ENCODE assay signal across 3 cellular contexts in the genomic region with DNA sequence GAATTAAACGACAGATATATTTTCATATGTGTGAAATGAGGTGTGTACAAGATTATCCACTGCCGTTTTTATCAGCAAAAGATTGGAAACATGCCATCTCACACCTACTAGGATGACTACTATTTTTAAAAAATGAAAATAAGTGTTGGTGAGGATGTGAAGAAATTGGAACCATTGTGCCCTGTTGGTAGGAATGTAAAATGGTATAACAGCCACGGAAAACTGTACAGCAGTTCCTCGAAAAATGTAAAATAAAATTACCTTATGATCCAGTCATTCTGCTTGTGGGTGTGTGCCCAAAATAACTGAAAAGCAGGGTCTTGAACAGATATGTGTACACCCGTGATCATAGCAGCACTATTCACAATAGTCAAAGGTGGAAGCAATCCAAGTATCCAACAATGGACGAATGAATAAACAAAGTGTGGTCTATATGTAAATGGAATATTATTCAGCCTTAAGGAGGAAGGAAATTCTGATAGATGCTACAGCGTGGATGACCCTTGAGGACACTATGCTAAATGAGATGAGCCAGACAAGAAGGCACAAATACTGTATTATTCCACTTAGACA.
TF ChIP-seq lines count a peak whose summit lies in the region.

No MANE protein-coding gene starts in this region.

TF ChIP-seq in SK-N-SH, 30 proteins besides CTCF, POLR2A, EP300 and RAD21 (continued from another document):
- TF ChIP-seq, protein P1, sequence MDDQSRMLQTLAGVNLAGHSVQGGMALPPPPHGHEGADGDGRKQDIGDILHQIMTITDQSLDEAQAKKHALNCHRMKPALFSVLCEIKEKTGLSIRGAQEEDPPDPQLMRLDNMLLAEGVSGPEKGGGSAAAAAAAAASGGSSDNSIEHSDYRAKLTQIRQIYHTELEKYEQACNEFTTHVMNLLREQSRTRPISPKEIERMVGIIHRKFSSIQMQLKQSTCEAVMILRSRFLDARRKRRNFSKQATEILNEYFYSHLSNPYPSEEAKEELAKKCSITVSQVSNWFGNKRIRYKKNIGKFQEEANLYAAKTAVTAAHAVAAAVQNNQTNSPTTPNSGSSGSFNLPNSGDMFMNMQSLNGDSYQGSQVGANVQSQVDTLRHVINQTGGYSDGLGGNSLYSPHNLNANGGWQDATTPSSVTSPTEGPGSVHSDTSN (IDR thresholded peaks at IDR 0.05): no peak
- no peak for TF ChIP-seq EZH2phosphoT487 (IDR thresholded peaks at IDR 0.05; ENCODE audit: borderline replicate concordance, low read depth)
- TF ChIP-seq GATA2 (CRISPR knock-in tag; IDR thresholded peaks at IDR 0.05): no peak
- TF ChIP-seq, protein P2, sequence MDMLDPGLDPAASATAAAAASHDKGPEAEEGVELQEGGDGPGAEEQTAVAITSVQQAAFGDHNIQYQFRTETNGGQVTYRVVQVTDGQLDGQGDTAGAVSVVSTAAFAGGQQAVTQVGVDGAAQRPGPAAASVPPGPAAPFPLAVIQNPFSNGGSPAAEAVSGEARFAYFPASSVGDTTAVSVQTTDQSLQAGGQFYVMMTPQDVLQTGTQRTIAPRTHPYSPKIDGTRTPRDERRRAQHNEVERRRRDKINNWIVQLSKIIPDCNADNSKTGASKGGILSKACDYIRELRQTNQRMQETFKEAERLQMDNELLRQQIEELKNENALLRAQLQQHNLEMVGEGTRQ (IDR thresholded peaks at IDR 0.05; ENCODE audit: borderline replicate concordance, low read depth, low read length): no peak
- no peak for TF ChIP-seq SIN3A (IDR thresholded peaks at IDR 0.05; ENCODE audit: borderline replicate concordance, low read depth, low read length)
- TF ChIP-seq ELF1 (IDR thresholded peaks at IDR 0.05): no peak
- no peak for TF ChIP-seq RFX5 (IDR thresholded peaks at IDR 0.05; ENCODE audit: low read length)
- no peak for TF ChIP-seq SMC3 (IDR thresholded peaks at IDR 0.05; ENCODE audit: low read depth, low read length)

TF ChIP-seq in SK-N-SH treated with all-trans-retinoic acid at 6 μM for 48 hours, 23 proteins besides CTCF, POLR2A, EP300 and RAD21 (continued from another document):
- TF ChIP-seq ARNTL (CRISPR knock-in tag; IDR thresholded peaks at IDR 0.05; ENCODE audit: borderline replicate concordance, low read depth): no peak
- no peak for TF ChIP-seq OSR1 (CRISPR knock-in tag; IDR thresholded peaks at IDR 0.05)
- no peak for TF ChIP-seq ZC3H10 (CRISPR knock-in tag; IDR thresholded peaks at IDR 0.05)
- no peak for TF ChIP-seq TCF4 (CRISPR knock-in tag; IDR thresholded peaks at IDR 0.05; ENCODE audit: borderline replicate concordance)
- no peak for TF ChIP-seq RARB (CRISPR knock-in tag; IDR thresholded peaks at IDR 0.05)

TF ChIP-seq in HEK293T, 16 proteins besides CTCF, POLR2A, EP300 and RAD21 (continued from another document):
- TF ChIP-seq, protein P3, sequence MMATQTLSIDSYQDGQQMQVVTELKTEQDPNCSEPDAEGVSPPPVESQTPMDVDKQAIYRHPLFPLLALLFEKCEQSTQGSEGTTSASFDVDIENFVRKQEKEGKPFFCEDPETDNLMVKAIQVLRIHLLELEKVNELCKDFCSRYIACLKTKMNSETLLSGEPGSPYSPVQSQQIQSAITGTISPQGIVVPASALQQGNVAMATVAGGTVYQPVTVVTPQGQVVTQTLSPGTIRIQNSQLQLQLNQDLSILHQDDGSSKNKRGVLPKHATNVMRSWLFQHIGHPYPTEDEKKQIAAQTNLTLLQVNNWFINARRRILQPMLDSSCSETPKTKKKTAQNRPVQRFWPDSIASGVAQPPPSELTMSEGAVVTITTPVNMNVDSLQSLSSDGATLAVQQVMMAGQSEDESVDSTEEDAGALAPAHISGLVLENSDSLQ (IDR thresholded peaks at IDR 0.05): no peak
- TF ChIP-seq ARNT (IDR thresholded peaks at IDR 0.05) (no peak), SP1 (IDR thresholded peaks at IDR 0.05) (no peak), CTBP1 (IDR thresholded peaks at IDR 0.05; ENCODE audit: borderline replicate concordance) (no peak), NFRKB (IDR thresholded peaks at IDR 0.05) (no peak), TARDBP (IDR thresholded peaks at IDR 0.05) (no peak), ZNF384 (IDR thresholded peaks at IDR 0.05) (no peak), SUZ12 (IDR thresholded peaks at IDR 0.05) (no peak), HDGF (IDR thresholded peaks at IDR 0.05; ENCODE audit: borderline replicate concordance) (no peak), FOXK2 (IDR thresholded peaks at IDR 0.05) (no peak)
